In the genomic region with DNA sequence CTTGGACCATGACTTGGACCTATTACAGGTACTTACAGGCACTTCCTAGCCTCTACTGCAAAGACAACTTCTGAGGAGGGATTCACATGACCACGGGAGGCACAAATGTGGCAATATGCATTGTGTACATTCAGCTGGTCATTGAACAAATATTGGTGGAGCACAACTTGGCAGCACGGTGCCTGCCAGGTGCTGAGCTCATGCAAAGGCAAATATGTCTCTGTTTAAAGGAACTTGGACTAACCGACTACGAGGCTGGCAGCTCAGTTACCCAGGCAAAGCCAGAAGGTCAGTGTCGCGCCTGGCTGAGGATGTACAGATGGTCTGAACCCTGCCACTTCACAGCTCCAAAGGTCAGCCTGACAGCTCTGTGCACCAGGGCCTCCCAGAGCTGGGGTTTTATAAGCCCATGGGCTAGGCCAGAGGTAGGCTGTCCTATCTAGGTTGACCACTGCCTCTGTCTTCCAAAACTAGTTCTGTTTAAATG, we compare ENCODE assay signal across 2 cellular contexts.
TF ChIP-seq lines count a peak whose summit lies in the region.

No MANE protein-coding gene starts in this region.

TF ChIP-seq in H1, 55 proteins besides CTCF, POLR2A, EP300 and RAD21:
- TF ChIP-seq EZH2 (IDR thresholded peaks at IDR 0.05; ENCODE audit: low read depth, low read length, severe bottlenecking) (no peak), SP4 (IDR thresholded peaks at IDR 0.05; ENCODE audit: low read length) (no peak), POLR2AphosphoS5 (IDR thresholded peaks at IDR 0.05; ENCODE audit: low read depth, low read length) (no peak), BCL11A (IDR thresholded peaks at IDR 0.05; ENCODE audit: low read depth in 2 of 2, low read length in 2 of 2) (no peak), NANOG (IDR thresholded peaks at IDR 0.05; ENCODE audit: insufficient read depth, low read depth, low read length, poor library complexity, severe bottlenecking) (no peak), ASH2L (IDR thresholded peaks at IDR 0.05; ENCODE audit: low read length) (no peak), CHD2 (IDR thresholded peaks at IDR 0.05; ENCODE audit: low read length) (no peak)
- TF ChIP-seq, protein P1, sequence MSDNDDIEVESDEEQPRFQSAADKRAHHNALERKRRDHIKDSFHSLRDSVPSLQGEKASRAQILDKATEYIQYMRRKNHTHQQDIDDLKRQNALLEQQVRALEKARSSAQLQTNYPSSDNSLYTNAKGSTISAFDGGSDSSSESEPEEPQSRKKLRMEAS (IDR thresholded peaks at IDR 0.05) = no peak

TF ChIP-seq in HEK293T, 16 proteins besides CTCF, POLR2A, EP300 and RAD21:
- TF ChIP-seq L3MBTL2 (conservative IDR thresholded peaks at IDR 0.05) = no peak
- no peak for TF ChIP-seq SP1 (IDR thresholded peaks at IDR 0.05)
- TF ChIP-seq SUZ12 (IDR thresholded peaks at IDR 0.05) = no peak
- TF ChIP-seq CTBP1 (IDR thresholded peaks at IDR 0.05; ENCODE audit: borderline replicate concordance) = no peak
- no peak for TF ChIP-seq BHLHE40 (IDR thresholded peaks at IDR 0.05; ENCODE audit: borderline replicate concordance)
- no peak for TF ChIP-seq FOXK2 (IDR thresholded peaks at IDR 0.05)
- no peak for TF ChIP-seq TARDBP (IDR thresholded peaks at IDR 0.05)
- no peak for TF ChIP-seq NFRKB (IDR thresholded peaks at IDR 0.05)
- no peak for TF ChIP-seq FOXM1 (IDR thresholded peaks at IDR 0.05; ENCODE audit: borderline replicate concordance)
- TF ChIP-seq ZNF384 (IDR thresholded peaks at IDR 0.05) = no peak
- no peak for TF ChIP-seq FOXA1 (IDR thresholded peaks at IDR 0.05)
- no peak for TF ChIP-seq ELF4 (IDR thresholded peaks at IDR 0.05)
- TF ChIP-seq ARNT (IDR thresholded peaks at IDR 0.05) = no peak
- no peak for TF ChIP-seq LEF1 (IDR thresholded peaks at IDR 0.05; ENCODE audit: borderline replicate concordance)
- no peak for TF ChIP-seq HDGF (IDR thresholded peaks at IDR 0.05; ENCODE audit: borderline replicate concordance)
- TF ChIP-seq, protein P2, sequence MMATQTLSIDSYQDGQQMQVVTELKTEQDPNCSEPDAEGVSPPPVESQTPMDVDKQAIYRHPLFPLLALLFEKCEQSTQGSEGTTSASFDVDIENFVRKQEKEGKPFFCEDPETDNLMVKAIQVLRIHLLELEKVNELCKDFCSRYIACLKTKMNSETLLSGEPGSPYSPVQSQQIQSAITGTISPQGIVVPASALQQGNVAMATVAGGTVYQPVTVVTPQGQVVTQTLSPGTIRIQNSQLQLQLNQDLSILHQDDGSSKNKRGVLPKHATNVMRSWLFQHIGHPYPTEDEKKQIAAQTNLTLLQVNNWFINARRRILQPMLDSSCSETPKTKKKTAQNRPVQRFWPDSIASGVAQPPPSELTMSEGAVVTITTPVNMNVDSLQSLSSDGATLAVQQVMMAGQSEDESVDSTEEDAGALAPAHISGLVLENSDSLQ (IDR thresholded peaks at IDR 0.05) = no peak
